ENCODE assay signal across 23 cellular contexts in genomic region chr1:34128186-34128889, GRCh38. TPM values are rescaled to one million over a fixed set of nuclear protein-coding genes. Genes with fewer than 3 reads are reported as not detected.
"Had no signal": no experiment of that assay in that cellular context is flagged by ENCODE, and none has a peak within 500 bp of the region (broad histone marks: within the 10 kb centered on the region; RNA-seq: fewer than 3 reads in every experiment).

No MANE protein-coding gene starts in this region.

- H3K4me3 ChIP-seq: esophagus squamous epithelium, left lung, tibial artery had no signal

- DNase-seq: activated CD4-positive, alpha-beta T cell treated with anti-CD3 and anti-CD28 coated beads, Interleukin-2, amount 10 ng/mL, durations not matched to agents 7 days and 5 days; activated CD8-positive, alpha-beta T cell treated with anti-CD3 and anti-CD28 coated beads, Interleukin-2, amount 10 ng/mL, durations not matched to agents 7 days and 5 days; activated naive CD4-positive, alpha-beta T cell treated with anti-CD3 and anti-CD28 coated beads, Interleukin-2, amount 10 ng/mL, durations not matched to agents 7 days and 5 days; activated naive CD8-positive, alpha-beta T cell treated with anti-CD3 and anti-CD28 coated beads, Interleukin-2, amount 50 U/mL, for 24 hours; activated T-cell treated with anti-CD3 and anti-CD28 coated beads, Interleukin-2, amount 50 U/mL, for 24 hours; anterior cingulate cortex; brain microvascular endothelial cell; central memory CD4-positive, alpha-beta T cell; esophagus squamous epithelium; glutamatergic neuron; kidney; left lung; midbrain; nucleus accumbens; stimulated activated CD4-positive, alpha-beta T cell treated with anti-CD3 and anti-CD28 coated beads, Interleukin-12 subunit alpha, Interleukin-12 subunit beta, amount 100 ng/mL, for 4 hours; stimulated activated CD4-positive, alpha-beta T cell treated with anti-CD3 and anti-CD28 coated beads, Interleukin-2, amount 100 ng/mL, for 24 hours; stimulated activated naive CD4-positive, alpha-beta T cell treated with Interleukin-2 at 50 U/mL for 16 hours; substantia nigra; tibial artery had no signal

- H3K4me1 ChIP-seq: esophagus squamous epithelium, left lung, tibial artery had no signal

- H3K27ac ChIP-seq: brain microvascular endothelial cell, esophagus squamous epithelium, left lung, tibial artery had no signal

- H3K36me3 ChIP-seq: brain microvascular endothelial cell, esophagus squamous epithelium, left lung, tibial artery had no signal

- ATAC-seq: activated CD8-positive, alpha-beta T cell treated with anti-CD3 and anti-CD28 coated beads, Interleukin-2, amount 10 ng/mL, durations not matched to agents 7 days and 5 days; activated naive CD8-positive, alpha-beta T cell treated with anti-CD3 and anti-CD28 coated beads, Interleukin-2, amount 50 U/mL, for 24 hours; left lung had no signal

- H3K27me3 ChIP-seq: brain microvascular endothelial cell had no signal

- H3K9me3 ChIP-seq: esophagus squamous epithelium, left lung, tibial artery had no signal

RNA-seq across cellular contexts. Expression of gene CSMD2, which starts 36.7 kb away (rescaled TPM):
- total RNA-seq: activated CD4-positive, alpha-beta T cell treated with anti-CD3 and anti-CD28 coated beads, Interleukin-2, amount 10 ng/mL, durations not matched to agents 7 days and 5 days; activated CD8-positive, alpha-beta T cell treated with anti-CD3 and anti-CD28 coated beads, Interleukin-2, amount 10 ng/mL, durations not matched to agents 7 days and 5 days; activated T-helper 2 cell treated with anti-CD3 and anti-CD28 coated beads, Interferon-gamma antibody, Interleukin-2, Interleukin-4, amounts not matched to agents 10 μg/mL and 5 μg/mL and 100 μg/mL, durations not matched to agents 14 hours and 24 hours and 36 hours had no signal

RNA-seq across cellular contexts. Expression of gene C1orf94, which starts 48.4 kb away (rescaled TPM):
- total RNA-seq: activated CD4-positive, alpha-beta T cell treated with anti-CD3 and anti-CD28 coated beads, Interleukin-2, amount 10 ng/mL, durations not matched to agents 7 days and 5 days; activated CD8-positive, alpha-beta T cell treated with anti-CD3 and anti-CD28 coated beads, Interleukin-2, amount 10 ng/mL, durations not matched to agents 7 days and 5 days; activated T-helper 2 cell treated with anti-CD3 and anti-CD28 coated beads, Interferon-gamma antibody, Interleukin-2, Interleukin-4, amounts not matched to agents 10 μg/mL and 5 μg/mL and 100 μg/mL, durations not matched to agents 14 hours and 24 hours and 36 hours; esophagus squamous epithelium; fibroblast of villous mesenchyme; kidney; left lung; lung microvascular endothelial cell; progenitor cell of endocrine pancreas had no signal
